Comparison of ENCODE assay signal across 8 cellular contexts in the genomic region with DNA sequence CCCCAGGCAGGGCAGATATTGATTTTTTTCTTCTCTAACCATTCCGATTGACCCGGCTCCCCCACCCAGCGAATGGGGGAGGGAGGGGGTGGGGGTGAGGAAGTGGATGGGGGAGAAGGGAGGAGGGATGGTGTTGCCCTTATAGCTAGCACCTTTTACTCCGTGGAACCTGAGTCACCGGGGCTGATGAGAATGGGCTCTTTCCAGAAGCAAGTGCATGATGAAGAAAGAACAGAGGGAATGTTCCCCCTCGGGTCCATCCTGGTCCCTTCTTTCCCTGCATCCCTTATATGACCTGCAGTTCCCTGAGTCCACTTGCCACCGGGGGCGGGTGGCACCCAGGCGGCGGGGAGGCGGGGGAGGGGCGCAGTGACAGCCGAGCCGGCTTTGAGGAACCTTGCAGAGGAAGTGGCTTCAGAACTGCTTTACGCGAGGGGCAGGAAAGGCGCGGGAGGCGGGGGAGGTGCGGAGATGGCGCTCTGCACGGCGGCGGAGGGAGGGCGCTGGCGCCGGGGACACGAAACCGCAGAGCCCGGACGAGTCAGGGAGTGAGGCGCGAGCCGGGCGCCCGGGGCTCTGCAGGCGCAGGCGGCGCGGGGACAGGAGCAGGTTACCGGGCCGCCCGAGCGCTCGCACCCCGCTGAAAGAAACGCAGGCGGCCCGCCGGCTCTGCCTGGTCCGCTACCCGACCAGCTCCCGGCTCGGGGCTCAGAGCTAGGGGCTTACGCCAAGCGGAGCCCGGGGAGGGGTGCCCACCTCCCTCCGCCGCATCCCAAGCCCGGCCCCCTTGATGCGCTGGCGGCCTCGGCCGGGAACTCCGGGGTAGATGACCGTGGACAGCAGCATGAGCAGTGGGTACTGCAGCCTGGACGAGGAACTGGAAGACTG. TPM values are rescaled to one million over a fixed set of nuclear protein-coding genes. Genes with fewer than 3 reads are reported as not detected.
DNase-seq lines count a peak whose midpoint lies in the region; ATAC-seq and TF ChIP-seq lines count a peak whose summit lies in the region.

No MANE protein-coding gene starts in this region.

- peak overlapping the region; percentile 84 to 99 for H3K27ac ChIP-seq in left lung

- peak overlapping the region; percentile 58 to 80 for H3K4me3 ChIP-seq in left lung

- DNase-seq in NCI-H2227 treated with DMSO at 0.1 percent for 48 hours (lab: John Stamatoyannopoulos, UW) (peak; percentile 56), cerebellar cortex (ENCODE audit: low spot score) (peak; percentile 63), left lung (peak; percentile 93 to 98), COLO829 (ENCODE audit: low spot score) (no peak)
- DNase-seq in activated CD4-positive, alpha-beta T cell treated with anti-CD3 and anti-CD28 coated beads for 1 hour = peak; percentile 80
- DNase-seq in stimulated activated CD4-positive, alpha-beta T cell treated with anti-CD3 and anti-CD28 coated beads, Interleukin-2, amount 100 ng/mL, for 4 hours (ENCODE audit: low read depth) = peak; percentile 86

- H3K9me3 ChIP-seq in left lung = no peaks in the 10 kb centered on the region

- peaks cover 25 to 73% of the 10 kb centered on the region in 2 donors for H3K4me1 ChIP-seq in left lung

- TF ChIP-seq CTCF in left lung (IDR thresholded peaks at IDR 0.05) = peak in 1 of 2 donors; percentile 18

- peaks cover 0 to 6% of the 10 kb centered on the region in 2 donors for H3K36me3 ChIP-seq in left lung

- H3K27me3 ChIP-seq in left lung = no peaks in the 10 kb centered on the region

- ATAC-seq in GM18498 (IDR thresholded peaks at IDR 0.05; ENCODE audit: unreplicated experiment) = peak; percentile 64
- ATAC-seq in HG02885 (IDR thresholded peaks at IDR 0.05; ENCODE audit: poor library complexity, unreplicated experiment) = peak; percentile 54
- peak; percentile 76 for ATAC-seq in left lung

- intact Hi-C loops in left lung (cut with DNase I) = no loop called here

RNA-seq across cellular contexts. Expression of a gene that starts 49.7 kb away (rescaled TPM):
- 10 to 100 TPM; 26.5 to 40.9 TPM for total RNA-seq in left lung

RNA-seq across cellular contexts. Expression of a gene that starts 55.3 kb away (rescaled TPM):
- total RNA-seq in left lung = 10 to 100 TPM; 37.5 to 39.5 TPM
